10 cellular contexts compared by ENCODE assay signal in genomic region chr17:4533522-4534502, GRCh38. TPM values are rescaled to one million over a fixed set of nuclear protein-coding genes. Genes with fewer than 3 reads are reported as not detected.
DNase-seq lines count a peak whose midpoint lies in the region; ATAC-seq, FAIRE-seq and TF ChIP-seq lines count a peak whose summit lies in the region.
"Had no signal": no experiment of that assay in that cellular context is flagged by ENCODE, and none has a peak within 500 bp of the region (broad histone marks: within the 10 kb centered on the region; RNA-seq: fewer than 3 reads in every experiment).

No MANE protein-coding gene starts in this region.

- H3K27me3 Mint-ChIP-seq in activated naive CD8-positive, alpha-beta T cell treated with anti-CD3 and anti-CD28 coated beads, Interleukin-2, amount 50 U/mL, for 24 hours, result peaks cover 7% of the 10 kb centered on the region

- no peak overlapping the region for H3K4me3 ChIP-seq in heart left ventricle

- peaks cover 0 to 10% (median 2%) of the 10 kb centered on the region in 9 donors for H3K36me3 ChIP-seq in heart left ventricle

- peaks cover 6% of the 10 kb centered on the region for H3K4me1 Mint-ChIP-seq in activated naive CD8-positive, alpha-beta T cell treated with anti-CD3 and anti-CD28 coated beads, Interleukin-2, amount 50 U/mL, for 24 hours

- H3K27ac Mint-ChIP-seq in activated naive CD8-positive, alpha-beta T cell treated with anti-CD3 and anti-CD28 coated beads, Interleukin-2, amount 50 U/mL, for 24 hours, result peak overlapping the region; percentile 22
- H3K27ac Mint-ChIP-seq: naive B cell had no signal

- H3K27me3 ChIP-seq in heart left ventricle, result no peaks in the 10 kb centered on the region

- peaks cover 31 to 96% (median 68%) of the 10 kb centered on the region in 12 donors for H3K4me1 ChIP-seq in heart left ventricle

- H3K4me3 Mint-ChIP-seq in activated naive CD8-positive, alpha-beta T cell treated with anti-CD3 and anti-CD28 coated beads, Interleukin-2, amount 50 U/mL, for 24 hours, result no peak overlapping the region
- H3K4me3 Mint-ChIP-seq: naive B cell had no signal

- no peaks in the 10 kb centered on the region for H3K9me3 Mint-ChIP-seq in activated naive CD8-positive, alpha-beta T cell treated with anti-CD3 and anti-CD28 coated beads, Interleukin-2, amount 50 U/mL, for 24 hours
- H3K9me3 Mint-ChIP-seq: naive B cell had no signal

- TF ChIP-seq CTCF in heart left ventricle (IDR thresholded peaks at IDR 0.05), result peak in 2 of 12 donors; percentile 17 to 25

- H3K36me3 Mint-ChIP-seq in activated naive CD8-positive, alpha-beta T cell treated with anti-CD3 and anti-CD28 coated beads, Interleukin-2, amount 50 U/mL, for 24 hours (ENCODE audit: low read depth), result peaks cover 2% of the 10 kb centered on the region
- H3K36me3 Mint-ChIP-seq: naive B cell had no signal

- ATAC-seq in heart left ventricle (peak in 3 of 4 donors; percentile 1 to 17 (median 13)), Right ventricle myocardium inferior (no peak), GM21367 (IDR thresholded peaks at IDR 0.05; ENCODE audit: unreplicated experiment) (no peak), GM21447 (IDR thresholded peaks at IDR 0.05; ENCODE audit: unreplicated experiment) (no peak)
- peak; percentile 7 for ATAC-seq in activated naive CD8-positive, alpha-beta T cell treated with anti-CD3 and anti-CD28 coated beads, Interleukin-2, amount 50 U/mL, for 24 hours

- intact Hi-C loops in heart left ventricle (cut with DNase I) (no loop called here), Right ventricle myocardium inferior (cut with DNase I) (loop anchor here (10.0 kb wide), 1 partner anchor 59 kb away; no protein-coding TSS in a partner anchor)

- peak overlapping the region; percentile 16 to 90 (median 58) for H3K27ac ChIP-seq in heart left ventricle

- 63 to 66% (median 65%) methylated on average over 16 to 23 of the region's 23 CpGs for WGBS in heart left ventricle, 4 donors

- no peak for TF ChIP-seq POLR2A in heart left ventricle (IDR thresholded peaks at IDR 0.05)

- no peaks in the 10 kb centered on the region for H3K9me3 ChIP-seq in heart left ventricle

- peak in 2 of 5 donors; percentile 50 to 68 for DNase-seq in heart left ventricle
- no peak for DNase-seq in Right ventricle myocardium inferior (ENCODE audit: missing footprints)
- no peak for DNase-seq in activated naive CD8-positive, alpha-beta T cell treated with anti-CD3 and anti-CD28 coated beads, Interleukin-2, amount 50 U/mL, for 24 hours
- DNase-seq in medulla oblongata (ENCODE audit: extremely low spot score), result peak; percentile 96
- peak; percentile 27 for DNase-seq in urothelium cell line (ENCODE audit: low spot score)
- DNase-seq in NCI-H526 (lab: John Stamatoyannopoulos, UW), result no peak
- DNase-seq: naive B cell, NCI-H2081 treated with DMSO at 0.1 percent for 48 hours had no signal

- no peak for FAIRE-seq in urothelium cell line (lab: Jason Lieb, UNC)

RNA-seq across cellular contexts. Expression of gene MYBBP1A, which starts 21.4 kb away (rescaled TPM):
- 10 to 100 TPM; 17.4 to 34.8 (median 24.4) TPM for total RNA-seq in heart left ventricle
- 10 to 100 TPM; 15.5 to 27.8 TPM for polyA plus RNA-seq in heart left ventricle
- total RNA-seq in Right ventricle myocardium inferior, result 19.2 TPM

RNA-seq across cellular contexts. Expression of gene GGT6, which starts 26.6 kb away (rescaled TPM):
- total RNA-seq in heart left ventricle (not detected), Right ventricle myocardium inferior (0.14 TPM)
- polyA plus RNA-seq in heart left ventricle, result not detected

RNA-seq across cellular contexts. Expression of gene SPNS2, which starts 35.1 kb away (rescaled TPM):
- 10 to 100 TPM in 7 of 9 donors, 1 to 10 TPM in 2; 6.4 to 20.4 (median 11.4) TPM for total RNA-seq in heart left ventricle
- polyA plus RNA-seq in heart left ventricle, result 10 to 100 TPM; 13.7 to 22.0 TPM
- total RNA-seq in Right ventricle myocardium inferior, result 12.4 TPM

RNA-seq across cellular contexts. Expression of gene SMTNL2, which starts 50.5 kb away (rescaled TPM):
- 10 to 100 TPM; 10.1 to 47.5 (median 18.5) TPM for total RNA-seq in heart left ventricle
- polyA plus RNA-seq in heart left ventricle, result 1 to 10 TPM; 2.1 to 8.2 TPM
- total RNA-seq in Right ventricle myocardium inferior, result 48.6 TPM

Comparison
In these comparisons a context has a peak if more than half of its experiments do, and no peak if none do; other contexts are left out.
1. ATAC-seq: peak in heart left ventricle (3 of 4) and activated naive CD8-positive, alpha-beta T cell treated with anti-CD3 and anti-CD28 coated beads, Interleukin-2, amount 50 U/mL, for 24 hours (single experiment); none in Right ventricle myocardium inferior (single experiment), GM21367 (single experiment) and GM21447 (single experiment).
2. DNase-seq: peak in medulla oblongata (single experiment) and urothelium cell line (single experiment); none in Right ventricle myocardium inferior (single experiment), activated naive CD8-positive, alpha-beta T cell treated with anti-CD3 and anti-CD28 coated beads, Interleukin-2, amount 50 U/mL, for 24 hours (single experiment) and NCI-H526 (0 of 2).